In genomic region chr2:117432746-117433145, GRCh38 we compare ENCODE assay signal across 25 cellular contexts.
"Had no signal": no experiment of that assay in that cellular context is flagged by ENCODE, and none has a peak within 500 bp of the region (broad histone marks: within the 10 kb centered on the region; RNA-seq: fewer than 3 reads in every experiment).

No MANE protein-coding gene starts in this region.

- DNase-seq: colonic mucosa; cortex of kidney; dermis blood vessel endothelial cell; dorsolateral prefrontal cortex; effector CD4-positive, alpha-beta T cell; effector CD8-positive, alpha-beta T cell; effector memory CD4-positive, alpha-beta T cell; effector memory CD8-positive, alpha-beta T cell; endodermal cell; erythroblast; esophagus squamous epithelium; foreskin fibroblast; foreskin keratinocyte; foreskin melanocyte; gastrocnemius medialis; glutamatergic neuron; head of caudate nucleus; heart left ventricle; heart right ventricle had no signal

- H3K4me3 Mint-ChIP-seq: dendritic cell treated with granulocyte-macrophage colony-stimulating factor and Interleukin-4, amounts not matched to agents 40 ng/mL and 50 ng/mL, for 4 days; effector memory CD8-positive, alpha-beta T cell; endodermal cell had no signal

- H3K9me3 ChIP-seq: colonic mucosa, esophagus muscularis mucosa, esophagus squamous epithelium, gastrocnemius medialis, gastroesophageal sphincter, heart left ventricle, heart right ventricle had no signal

- H3K27me3 ChIP-seq: colonic mucosa, dorsolateral prefrontal cortex, esophagus muscularis mucosa, esophagus squamous epithelium, foreskin keratinocyte, gastrocnemius medialis, gastroesophageal sphincter, heart left ventricle, heart right ventricle had no signal

- H3K9me3 Mint-ChIP-seq: dendritic cell treated with granulocyte-macrophage colony-stimulating factor and Interleukin-4, amounts not matched to agents 40 ng/mL and 50 ng/mL, for 4 days; endodermal cell had no signal

- H3K27ac Mint-ChIP-seq: dendritic cell treated with granulocyte-macrophage colony-stimulating factor and Interleukin-4, amounts not matched to agents 40 ng/mL and 50 ng/mL, for 4 days; effector memory CD8-positive, alpha-beta T cell; endodermal cell had no signal

- H3K4me1 ChIP-seq: colonic mucosa, esophagus muscularis mucosa, esophagus squamous epithelium, foreskin keratinocyte, gastrocnemius medialis, gastroesophageal sphincter, heart left ventricle, heart right ventricle had no signal

- H3K27me3 Mint-ChIP-seq: dendritic cell treated with granulocyte-macrophage colony-stimulating factor and Interleukin-4, amounts not matched to agents 40 ng/mL and 50 ng/mL, for 4 days; effector memory CD8-positive, alpha-beta T cell had no signal

- H3K4me1 Mint-ChIP-seq: endodermal cell had no signal

- H3K27ac ChIP-seq: colonic mucosa, coronary artery, dorsolateral prefrontal cortex, epithelial cell of prostate, esophagus muscularis mucosa, esophagus squamous epithelium, foreskin keratinocyte, gastrocnemius medialis, gastroesophageal sphincter, heart left ventricle, heart right ventricle had no signal

- H3K4me3 ChIP-seq: colonic mucosa, coronary artery, dorsolateral prefrontal cortex, esophagus muscularis mucosa, esophagus squamous epithelium, gastrocnemius medialis, gastroesophageal sphincter, heart left ventricle, heart right ventricle had no signal

- H3K36me3 ChIP-seq: colonic mucosa, esophagus muscularis mucosa, esophagus squamous epithelium, gastrocnemius medialis, gastroesophageal sphincter, heart left ventricle, heart right ventricle had no signal

- ATAC-seq: effector memory CD8-positive, alpha-beta T cell; esophagus mucosa; foreskin keratinocyte; gastrocnemius medialis; gastroesophageal sphincter; heart left ventricle; heart right ventricle had no signal
